19 cellular contexts compared by ENCODE assay signal in the genomic region with DNA sequence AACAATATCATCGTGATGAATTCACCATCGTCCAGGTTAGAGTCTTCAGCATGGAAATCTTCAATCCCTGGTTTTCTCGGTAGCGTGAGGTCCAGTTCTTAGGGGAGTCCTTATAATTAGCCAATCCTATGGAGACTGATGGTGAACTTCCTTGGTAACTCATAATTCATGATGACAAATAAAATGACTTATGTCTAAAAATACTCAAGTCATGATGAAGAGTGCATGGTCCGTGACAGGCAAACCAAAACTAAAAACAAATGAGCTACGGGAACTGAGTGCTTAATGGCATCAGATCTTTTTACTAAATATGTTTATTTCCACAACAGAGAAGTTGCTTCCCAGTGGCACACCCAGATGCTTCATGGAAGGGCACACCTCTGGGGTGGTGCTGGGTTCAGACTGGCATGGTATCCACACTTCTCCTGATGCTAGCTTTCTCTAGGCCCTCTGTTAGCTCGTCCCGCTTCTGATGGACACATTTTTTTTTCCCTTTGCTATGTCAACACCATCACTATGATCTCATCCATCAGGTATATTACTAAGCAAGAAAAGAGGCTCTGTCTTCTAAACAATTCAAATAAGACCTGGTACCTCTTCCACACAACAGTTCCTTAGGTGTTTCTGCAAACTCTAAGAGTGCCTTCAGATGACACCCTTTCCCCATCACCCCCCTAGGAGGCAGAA.
DNase-seq lines count a peak whose midpoint lies in the region; ATAC-seq and TF ChIP-seq lines count a peak whose summit lies in the region.
"Had no signal": no experiment of that assay in that cellular context is flagged by ENCODE, and none has a peak within 500 bp of the region (broad histone marks: within the 10 kb centered on the region; RNA-seq: fewer than 3 reads in every experiment).

No MANE protein-coding gene starts in this region.

- no peaks in the 10 kb centered on the region for H3F3A ChIP-seq in DOHH2 (ENCODE audit: control insufficient read depth, insufficient read depth)

- DNase-seq in germinal center (ENCODE audit: low spot score) (peak; percentile 62), NCI-H82 treated with DMSO at 0.1 percent for 48 hours (lab: John Stamatoyannopoulos, UW; ENCODE audit: unreplicated experiment) (no peak), GDM1 (lab: John Stamatoyannopoulos, UW) (no peak)
- no peak for DNase-seq in activated naive CD4-positive, alpha-beta T cell treated with anti-CD3 and anti-CD28 coated beads, Interleukin-2, amount 50 U/mL, for 16 hours
- no peak for DNase-seq in stimulated activated CD4-positive, alpha-beta T cell treated with anti-CD3 and anti-CD28 coated beads, Interleukin-2, amount 100 ng/mL, for 24 hours
- DNase-seq: amygdala; DMS153; H7; hippocampal formation; NCI-H1930; NCI-H774; stimulated activated CD4-positive, alpha-beta T cell treated with anti-CD3 and anti-CD28 coated beads, Interleukin-12 subunit alpha, Interleukin-12 subunit beta, amount 100 ng/mL, for 4 hours; substantia nigra; T1000 had no signal

- H3K9me2 ChIP-seq in DOHH2 (replicated peaks; ENCODE audit: control insufficient read depth, low read length), result no peaks in the 10 kb centered on the region

- H3K27ac ChIP-seq in DOHH2 (ENCODE audit: low read depth, low read length), result no peak overlapping the region
- H3K27ac ChIP-seq: SJSA1 had no signal

- peak overlapping the region; percentile 15 for H3K4me3 ChIP-seq in DOHH2 (ENCODE audit: low read length)
- H3K4me3 ChIP-seq: SJSA1 had no signal

- H3K9me3 ChIP-seq in DOHH2 (ENCODE audit: control insufficient read depth, insufficient read depth, low read length), result no peaks in the 10 kb centered on the region
- H3K9me3 ChIP-seq: SJSA1 had no signal

- peak overlapping the region; percentile 52 for H3K4me2 ChIP-seq in DOHH2 (ENCODE audit: low read length)

- no peaks in the 10 kb centered on the region for H3K36me3 ChIP-seq in DOHH2 (ENCODE audit: control insufficient read depth, low read length)
- H3K36me3 ChIP-seq: SJSA1 had no signal

- no peaks in the 10 kb centered on the region for H4K20me1 ChIP-seq in DOHH2 (ENCODE audit: control insufficient read depth, insufficient read depth, low read depth, low read length)

- no peaks in the 10 kb centered on the region for H3K79me2 ChIP-seq in DOHH2 (ENCODE audit: control insufficient read depth, low read length)

- TF ChIP-seq CTCF in DOHH2 (IDR thresholded peaks at IDR 0.05; ENCODE audit: low read depth, low read length, poor library complexity, severe bottlenecking), result no peak

- no peaks in the 10 kb centered on the region for H3K27me3 ChIP-seq in DOHH2 (ENCODE audit: control insufficient read depth, low read length)
- H3K27me3 ChIP-seq: SJSA1 had no signal

- peaks cover 24% of the 10 kb centered on the region for H3K4me1 ChIP-seq in DOHH2 (ENCODE audit: control insufficient read depth, low read length)
- H3K4me1 ChIP-seq: SJSA1 had no signal

- ATAC-seq in GM19395 (IDR thresholded peaks at IDR 0.05; ENCODE audit: unreplicated experiment), result peak; percentile 77
- ATAC-seq in HG03439 (IDR thresholded peaks at IDR 0.05; ENCODE audit: unreplicated experiment), result peak; percentile 72
- ATAC-seq: left lobe of liver had no signal
